In genomic region chr6:84835340-84835739, GRCh38 we compare ENCODE assay signal across 22 cellular contexts.
"Had no signal": no experiment of that assay in that cellular context is flagged by ENCODE, and none has a peak within 500 bp of the region (broad histone marks: within the 10 kb centered on the region; RNA-seq: fewer than 3 reads in every experiment).

No MANE protein-coding gene starts in this region.

- H3K27ac ChIP-seq: coronary artery, hepatocyte, psoas muscle, suprapubic skin, thyroid gland, upper lobe of left lung, uterus had no signal

- ATAC-seq: left cardiac atrium; left ventricle myocardium superior; naive thymus-derived CD4-positive, alpha-beta T cell; psoas muscle; sciatic nerve had no signal

- H3K4me1 ChIP-seq: psoas muscle, suprapubic skin, thyroid gland, upper lobe of left lung, uterus had no signal

- H3K27me3 Mint-ChIP-seq: naive thymus-derived CD4-positive, alpha-beta T cell had no signal

- H3K36me3 ChIP-seq: suprapubic skin, thyroid gland, upper lobe of left lung, uterus had no signal

- H3K4me3 Mint-ChIP-seq: endodermal cell; naive thymus-derived CD4-positive, alpha-beta T cell; nephron progenitor cell had no signal

- H3K9me3 ChIP-seq: psoas muscle, suprapubic skin, thyroid gland, upper lobe of left lung, uterus had no signal

- H3K4me1 Mint-ChIP-seq: naive thymus-derived CD4-positive, alpha-beta T cell; nephron progenitor cell had no signal

- H3K4me3 ChIP-seq: coronary artery, hepatocyte, psoas muscle, suprapubic skin, thyroid gland, upper lobe of left lung, uterus had no signal

- H3K27me3 ChIP-seq: hepatocyte, suprapubic skin, thyroid gland, upper lobe of left lung, uterus had no signal

- H3K27ac Mint-ChIP-seq: endodermal cell; naive thymus-derived CD4-positive, alpha-beta T cell; nephron progenitor cell had no signal

- DNase-seq: effector CD4-positive, alpha-beta T cell; endodermal cell; erythroblast; foreskin melanocyte; head of caudate nucleus; kidney; left cardiac atrium; left ventricle myocardium superior; naive thymus-derived CD4-positive, alpha-beta T cell; nephron progenitor cell; psoas muscle; retina; stimulated activated CD4-positive, alpha-beta T cell treated with anti-CD3 and anti-CD28 coated beads, Interleukin-2, amount 100 ng/mL, for 24 hours; stimulated activated CD4-positive, alpha-beta T cell treated with anti-CD3 and anti-CD28 coated beads, Interleukin-4, amount 100 ng/mL, for 4 hours; stimulated activated naive CD4-positive, alpha-beta T cell treated with Interleukin-2 at 50 U/mL for 16 hours; thyroid gland; upper lobe of left lung; uterus had no signal
